ENCODE assay signal across 7 cellular contexts in the genomic region with DNA sequence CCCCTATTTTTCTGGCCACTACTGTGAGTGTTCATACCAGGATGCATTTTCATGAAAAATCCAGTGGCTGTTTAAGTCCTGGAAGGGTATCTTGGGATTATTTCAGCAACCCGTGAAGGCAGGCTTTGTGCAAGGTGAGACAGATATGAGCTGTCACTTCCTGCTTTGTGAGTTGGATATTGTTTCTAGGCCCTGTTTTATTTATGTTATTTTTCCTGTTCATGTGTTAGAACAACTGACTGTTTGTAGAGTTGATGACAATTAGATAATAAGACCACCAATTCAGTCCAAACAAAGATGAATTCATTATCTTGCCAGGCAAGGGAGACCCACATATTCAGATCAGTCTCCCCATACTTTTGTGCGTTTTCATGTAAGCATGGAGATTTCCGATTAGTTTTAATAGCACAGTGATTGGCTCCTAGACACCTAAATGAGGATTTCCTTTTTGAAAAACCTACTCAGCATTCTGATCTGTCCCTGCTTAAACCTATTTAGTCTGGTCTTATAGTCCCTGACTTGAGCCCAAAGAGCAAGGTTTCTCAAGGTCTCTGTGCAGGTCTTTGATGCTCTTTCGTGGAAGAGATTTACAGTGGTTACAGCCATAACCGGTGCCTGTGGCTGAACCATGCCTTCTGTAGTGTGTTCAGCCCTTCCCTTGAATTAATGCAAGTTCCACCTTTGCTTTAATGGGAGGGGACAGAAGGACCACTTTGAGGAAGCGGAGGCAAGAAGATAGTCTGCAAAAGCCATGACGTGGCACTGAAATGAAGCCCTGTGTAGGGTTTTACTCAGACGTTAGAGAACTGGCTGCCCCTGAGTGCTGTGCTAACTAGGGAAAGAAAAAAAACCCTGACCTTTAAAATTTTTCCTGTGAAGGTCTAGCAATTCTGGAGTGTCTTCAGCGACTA. TPM values are rescaled to one million over a fixed set of nuclear protein-coding genes. Genes with fewer than 3 reads are reported as not detected.
DNase-seq lines count a peak whose midpoint lies in the region; ATAC-seq and TF ChIP-seq lines count a peak whose summit lies in the region.

No MANE protein-coding gene starts in this region.

- in situ Hi-C loops in transverse colon (cut with MboI; ENCODE audit: low pct_ligation_motif_present in 1 of 4, low pct_unique_long_range_greater_than_20kb in 1 of 4, low sequenced_read_pairs in 3 of 4) (no loop called here), HAP-1 (cut with MboI; ENCODE audit: low sequenced_read_pairs) (no loop called here)

- TF ChIP-seq CTCF in RWPE1 (conservative IDR thresholded peaks at IDR 0.05; ENCODE audit: low read depth) (no peak), transverse colon (IDR thresholded peaks at IDR 0.05) (no peak)

- no peak for TF ChIP-seq EP300 in transverse colon (IDR thresholded peaks at IDR 0.05; ENCODE audit: low read depth)

- H3K4me3 ChIP-seq in mesenchymal stem cell (ENCODE audit: insufficient read depth in 1 of 2, low read depth in 1 of 2, low read length in 2 of 2) (no peak overlapping the region), transverse colon (peak overlapping the region in 1 of 4 donors; percentile 24), HAP-1 (no peak overlapping the region)

- no peak overlapping the region for H2BK5ac ChIP-seq in mesenchymal stem cell (ENCODE audit: low read depth, low read length, poor library complexity, severe bottlenecking)

- peak; percentile 38 for ATAC-seq in GM21528 (IDR thresholded peaks at IDR 0.05; ENCODE audit: low FRiP score, unreplicated experiment)

- no peak overlapping the region for H2AK5ac ChIP-seq in mesenchymal stem cell (ENCODE audit: low read length, severe bottlenecking)

- H3K27ac ChIP-seq in RWPE1 (peak overlapping the region; percentile 79; the same call in 1 of the 2 replicates), caudate nucleus (ENCODE audit: low read depth, low read length) (peak overlapping the region; percentile 92), mesenchymal stem cell (ENCODE audit: low read length, poor library complexity, severe bottlenecking) (peak overlapping the region; percentile 33), transverse colon (peak overlapping the region; percentile 87 to 99 (median 97))

- CTCF ChIA-PET in RWPE1 (lab: Yijun Ruan, JAX): interaction anchor here (0.7 to 1.0 kb wide), 2 partner anchors 31 to 51 kb away, joined by 4 to 5 read pairs; no protein-coding TSS in a partner anchor

- no peak for DNase-seq in RWPE1 (ENCODE audit: low spot score)
- DNase-seq in caudate nucleus (lab: John Stamatoyannopoulos, UW): peak in 2 of 61 donors; percentile 16 to 29
- peak; percentile 89 for DNase-seq in mesenchymal stem cell
- peak; percentile 41 for DNase-seq in transverse colon
- DNase-seq in T1000 (lab: John Stamatoyannopoulos, UW): no peak
- no peak for DNase-seq in HAP-1 (ENCODE audit: low spot score in 2 of 2)

- H3K4me2 ChIP-seq in mesenchymal stem cell (ENCODE audit: low read length, poor library complexity, severe bottlenecking): no peak overlapping the region

- H3K27me3 ChIP-seq in mesenchymal stem cell (ENCODE audit: control insufficient read depth in 1 of 2, insufficient read depth in 1 of 2, low read length in 2 of 2) (no peaks in the 10 kb centered on the region), transverse colon (no peaks in the 10 kb centered on the region), HAP-1 (ENCODE audit: low read depth) (no peaks in the 10 kb centered on the region)

- WGBS in mesenchymal stem cell: 35% methylated on average over 8 of the region's 9 CpGs
- WGBS in transverse colon (ENCODE audit: low coverage in 1 of 2), 2 donors: 24 to 38% methylated on average over 5 to 9 of the region's 9 CpGs

- H2AFZ ChIP-seq in mesenchymal stem cell (ENCODE audit: low read depth, low read length): no peak overlapping the region

- POLR2A ChIA-PET in RWPE1 (lab: Yijun Ruan, JAX; ENCODE audit: low non-redundant PET): no interaction called here

- intact Hi-C loops in transverse colon (cut with DNase I; ENCODE audit: low total_unique reads): no loop called here

- no peak overlapping the region for H2BK15ac ChIP-seq in mesenchymal stem cell (ENCODE audit: low read depth, poor library complexity, severe bottlenecking)

- H3K4me1 ChIP-seq in mesenchymal stem cell (ENCODE audit: control insufficient read depth, insufficient read depth, low read depth, low read length) (peaks cover 15% of the 10 kb centered on the region), transverse colon (peaks cover 47 to 83% (median 72%) of the 10 kb centered on the region in 4 donors), HAP-1 (peaks cover 17% of the 10 kb centered on the region)

- H3K9ac ChIP-seq in mesenchymal stem cell (ENCODE audit: low read length): peak overlapping the region; percentile 92

- peak overlapping the region; percentile 63 to 69 for H2BK12ac ChIP-seq in mesenchymal stem cell (ENCODE audit: low read length in 2 of 2)

- H3K79me1 ChIP-seq in mesenchymal stem cell (replicated peaks; ENCODE audit: low read length, poor library complexity, severe bottlenecking): peaks cover 27% of the 10 kb centered on the region

- no peak overlapping the region for H4K91ac ChIP-seq in mesenchymal stem cell (ENCODE audit: low read length)

- H3K36me3 ChIP-seq in mesenchymal stem cell (ENCODE audit: control insufficient read depth in 1 of 2, insufficient read depth in 2 of 2, low read depth in 1 of 2, low read length in 2 of 2) (peaks cover 17 to 78% of the 10 kb centered on the region in 2 experiments), transverse colon (peaks cover 0 to 15% (median 4%) of the 10 kb centered on the region in 4 donors), HAP-1 (replicated peaks) (no peaks in the 10 kb centered on the region; the same call in 1 of the 2 replicates)

- peak overlapping the region; percentile 1 for H4K8ac ChIP-seq in mesenchymal stem cell (ENCODE audit: low read length)

- peak overlapping the region; percentile 39 for H2BK120ac ChIP-seq in mesenchymal stem cell (ENCODE audit: low read depth, low read length)

- H3K14ac ChIP-seq in mesenchymal stem cell (ENCODE audit: low read length in 2 of 2): no peak overlapping the region

- peak overlapping the region; percentile 24 to 53 for H3K4ac ChIP-seq in mesenchymal stem cell (ENCODE audit: low read depth in 1 of 2, low read length in 2 of 2)

- H3K9me3 ChIP-seq in mesenchymal stem cell (ENCODE audit: control insufficient read depth, low read length): no peaks in the 10 kb centered on the region
- no peaks in the 10 kb centered on the region for H3K9me3 ChIP-seq in transverse colon
- H3K9me3 ChIP-seq in HAP-1: no peaks in the 10 kb centered on the region

- peak; percentile 27 for TF ChIP-seq POLR2A in transverse colon (IDR thresholded peaks at IDR 0.05)

- peak overlapping the region; percentile 55 to 67 for H3K18ac ChIP-seq in mesenchymal stem cell (ENCODE audit: low read depth in 1 of 2, low read length in 2 of 2)

- H3K23ac ChIP-seq in mesenchymal stem cell (ENCODE audit: low read length in 2 of 2): no peak overlapping the region

RNA-seq across cellular contexts. Expression of gene ZBTB38, which starts 42.8 kb away (rescaled TPM):
- polyA plus RNA-seq in mesenchymal stem cell (2013, experiment 1 of 2): 42.0 TPM
- polyA plus RNA-seq in mesenchymal stem cell (2013, experiment 2 of 2): 39.5 TPM
- 100 to 1,000 TPM in 3 of 4 donors, 10 to 100 TPM in 1; 71.8 to 182 (median 169) TPM for total RNA-seq in transverse colon

Comparison
In these comparisons a context has a peak if more than half of its experiments do, and no peak if none do; other contexts are left out.
1. DNase-seq: peak in mesenchymal stem cell (single experiment) and transverse colon (single experiment); none in RWPE1 (single experiment), T1000 (single experiment) and HAP-1 (0 of 2).
2. H3K27ac ChIP-seq: peak in every context shown above with its lines; median percentile 97 in transverse colon; 92 in caudate nucleus; 79 in RWPE1; 33 in mesenchymal stem cell.